In the genomic region with DNA sequence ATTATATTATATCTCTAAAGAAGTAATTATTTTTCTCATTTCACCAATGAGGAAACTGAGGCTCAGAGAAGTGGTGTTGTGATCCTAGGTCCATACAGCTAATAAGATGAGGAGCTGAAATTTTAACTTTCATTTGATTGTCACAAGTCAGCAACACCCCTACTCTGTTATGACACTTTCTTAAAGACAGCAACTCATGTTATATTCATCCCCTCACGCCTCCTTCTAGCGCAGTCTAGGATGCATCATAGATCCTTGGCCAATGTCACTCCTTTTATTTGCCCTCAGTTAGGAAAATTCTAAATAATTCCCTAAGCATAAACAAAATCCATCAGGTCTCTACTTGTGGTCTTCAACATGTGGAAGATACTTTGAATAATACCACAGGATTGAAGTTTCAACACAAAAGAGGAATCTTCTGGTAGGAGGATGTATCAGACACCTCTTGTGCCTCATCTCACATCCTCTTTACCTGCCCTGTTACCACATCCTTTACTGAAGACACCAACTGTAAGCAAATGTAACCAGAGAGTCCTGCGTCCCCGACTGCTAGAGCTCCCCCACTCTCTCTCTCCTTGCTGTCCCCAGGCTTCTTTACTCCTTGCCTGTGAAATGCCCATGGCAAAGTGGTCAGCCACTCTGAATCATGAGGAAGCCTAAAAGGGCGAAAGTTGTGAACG, we compare ENCODE assay signal across 14 cellular contexts. TPM values are rescaled to one million over a fixed set of nuclear protein-coding genes. Genes with fewer than 3 reads are reported as not detected.
DNase-seq lines count a peak whose midpoint lies in the region; ATAC-seq, FAIRE-seq and TF ChIP-seq lines count a peak whose summit lies in the region.
"Had no signal": no experiment of that assay in that cellular context is flagged by ENCODE, and none has a peak within 500 bp of the region (broad histone marks: within the 10 kb centered on the region; RNA-seq: fewer than 3 reads in every experiment).

No MANE protein-coding gene starts in this region.

- peak; percentile 43 for DNase-seq in GM10248 (ENCODE audit: extremely low spot score)
- peak; percentile 34 for DNase-seq in GM19239 (ENCODE audit: insufficient read length, low spot score)
- no peak for DNase-seq in NOMO-1 treated with dmso at 0.1 percent for 144 hours (lab: John Stamatoyannopoulos, UW; ENCODE audit: unreplicated experiment)
- no peak for DNase-seq in GDM1 (lab: John Stamatoyannopoulos, UW)
- DNase-seq in activated T-cell treated with anti-CD3 and anti-CD28 coated beads, Interleukin-2, amount 50 U/mL, for 24 hours, result no peak
- no peak for DNase-seq in activated CD8-positive, alpha-beta memory T cell treated with anti-CD3 and anti-CD28 coated beads, Interleukin-2, amount 10 ng/mL, durations not matched to agents 7 days and 5 days
- DNase-seq: NCI-H2171; retina; stimulated activated CD4-positive, alpha-beta T cell treated with anti-CD3 and anti-CD28 coated beads, Interleukin-2, amount 100 ng/mL, for 48 hours had no signal

- peak; percentile 66 for FAIRE-seq in GM19239 (lab: Jason Lieb, UNC)

- no peak overlapping the region for H3K27ac Mint-ChIP-seq in activated T-cell treated with anti-CD3 and anti-CD28 coated beads, Interleukin-2, amount 50 U/mL, for 24 hours
- no peak overlapping the region for H3K27ac Mint-ChIP-seq in activated CD8-positive, alpha-beta memory T cell treated with anti-CD3 and anti-CD28 coated beads, Interleukin-2, amount 10 ng/mL, durations not matched to agents 7 days and 5 days
- H3K27ac Mint-ChIP-seq: stimulated activated memory B cell treated with anti-CD40 and anti-IgM and Interleukin-4, amounts not matched to agents 10 μg/mL and 1 μg/mL and 100 μg/mL, for 72 hours had no signal

- H3K9me3 Mint-ChIP-seq in activated T-cell treated with anti-CD3 and anti-CD28 coated beads, Interleukin-2, amount 50 U/mL, for 24 hours, result no peaks in the 10 kb centered on the region
- no peaks in the 10 kb centered on the region for H3K9me3 Mint-ChIP-seq in activated CD8-positive, alpha-beta memory T cell treated with anti-CD3 and anti-CD28 coated beads, Interleukin-2, amount 10 ng/mL, durations not matched to agents 7 days and 5 days (ENCODE audit: low read depth)
- H3K9me3 Mint-ChIP-seq: stimulated activated memory B cell treated with anti-CD40 and anti-IgM and Interleukin-4, amounts not matched to agents 10 μg/mL and 1 μg/mL and 100 μg/mL, for 72 hours had no signal

- CTCF ChIA-PET in GM10248 (lab: Yijun Ruan, JAX), result no interaction called here
- CTCF ChIA-PET in activated CD8-positive, alpha-beta memory T cell treated with anti-CD3 and anti-CD28 coated beads, Interleukin-2, amount 10 ng/mL, durations not matched to agents 7 days and 5 days (lab: Charles Lee), result no interaction called here

- H3K4me1 Mint-ChIP-seq in activated T-cell treated with anti-CD3 and anti-CD28 coated beads, Interleukin-2, amount 50 U/mL, for 24 hours (ENCODE audit: low read depth), result no peaks in the 10 kb centered on the region
- peaks cover 11% of the 10 kb centered on the region for H3K4me1 Mint-ChIP-seq in activated CD8-positive, alpha-beta memory T cell treated with anti-CD3 and anti-CD28 coated beads, Interleukin-2, amount 10 ng/mL, durations not matched to agents 7 days and 5 days
- H3K4me1 Mint-ChIP-seq: stimulated activated memory B cell treated with anti-CD40 and anti-IgM and Interleukin-4, amounts not matched to agents 10 μg/mL and 1 μg/mL and 100 μg/mL, for 72 hours had no signal

- no peaks in the 10 kb centered on the region for H3K36me3 Mint-ChIP-seq in activated T-cell treated with anti-CD3 and anti-CD28 coated beads, Interleukin-2, amount 50 U/mL, for 24 hours (ENCODE audit: low read depth)
- H3K36me3 Mint-ChIP-seq in activated CD8-positive, alpha-beta memory T cell treated with anti-CD3 and anti-CD28 coated beads, Interleukin-2, amount 10 ng/mL, durations not matched to agents 7 days and 5 days, result no peaks in the 10 kb centered on the region
- H3K36me3 Mint-ChIP-seq: naive thymus-derived CD8-positive, alpha-beta T cell; stimulated activated memory B cell treated with anti-CD40 and anti-IgM and Interleukin-4, amounts not matched to agents 10 μg/mL and 1 μg/mL and 100 μg/mL, for 72 hours had no signal

- H3K4me3 Mint-ChIP-seq in activated T-cell treated with anti-CD3 and anti-CD28 coated beads, Interleukin-2, amount 50 U/mL, for 24 hours, result no peak overlapping the region
- H3K4me3 Mint-ChIP-seq in activated CD8-positive, alpha-beta memory T cell treated with anti-CD3 and anti-CD28 coated beads, Interleukin-2, amount 10 ng/mL, durations not matched to agents 7 days and 5 days, result no peak overlapping the region
- H3K4me3 Mint-ChIP-seq: naive thymus-derived CD8-positive, alpha-beta T cell; stimulated activated memory B cell treated with anti-CD40 and anti-IgM and Interleukin-4, amounts not matched to agents 10 μg/mL and 1 μg/mL and 100 μg/mL, for 72 hours had no signal

- no peak for TF ChIP-seq CTCF in GM10248 (IDR thresholded peaks at IDR 0.05; ENCODE audit: control extremely low read depth, extremely low read depth, low read depth, missing control alignments)

- H3K27me3 Mint-ChIP-seq in activated T-cell treated with anti-CD3 and anti-CD28 coated beads, Interleukin-2, amount 50 U/mL, for 24 hours, result peaks cover 3% of the 10 kb centered on the region
- peaks cover 10% of the 10 kb centered on the region for H3K27me3 Mint-ChIP-seq in activated CD8-positive, alpha-beta memory T cell treated with anti-CD3 and anti-CD28 coated beads, Interleukin-2, amount 10 ng/mL, durations not matched to agents 7 days and 5 days

- POLR2A ChIA-PET in GM10248 (lab: Yijun Ruan, JAX), result no interaction called here

- ATAC-seq in GM21825 (IDR thresholded peaks at IDR 0.05; ENCODE audit: unreplicated experiment) (peak; percentile 82), HG03108 (IDR thresholded peaks at IDR 0.05; ENCODE audit: unreplicated experiment) (peak; percentile 81)
- ATAC-seq in activated CD8-positive, alpha-beta memory T cell treated with anti-CD3 and anti-CD28 coated beads, Interleukin-2, amount 10 ng/mL, durations not matched to agents 7 days and 5 days, result no peak
- ATAC-seq: stimulated activated memory B cell treated with anti-CD40 and anti-IgM and Interleukin-4, amounts not matched to agents 10 μg/mL and 1 μg/mL and 100 μg/mL, for 72 hours had no signal

RNA-seq across cellular contexts. Expression of gene TRIM42, which starts 53.7 kb away (rescaled TPM):
- total RNA-seq in activated CD8-positive, alpha-beta memory T cell treated with anti-CD3 and anti-CD28 coated beads, Interleukin-2, amount 10 ng/mL, durations not matched to agents 7 days and 5 days, result not detected
- total RNA-seq: breast epithelium; naive thymus-derived CD8-positive, alpha-beta T cell had no signal

Comparison
In these comparisons a context has a peak if more than half of its experiments do, and no peak if none do; other contexts are left out.
1. DNase-seq: peak in GM10248 (single experiment) and GM19239 (single experiment); none in NOMO-1 treated with dmso at 0.1 percent for 144 hours (single experiment), GDM1 (single experiment), activated T-cell treated with anti-CD3 and anti-CD28 coated beads, Interleukin-2, amount 50 U/mL, for 24 hours (single experiment) and activated CD8-positive, alpha-beta memory T cell treated with anti-CD3 and anti-CD28 coated beads, Interleukin-2, amount 10 ng/mL, durations not matched to agents 7 days and 5 days (single experiment).